18 cellular contexts compared by ENCODE assay signal in the genomic region with DNA sequence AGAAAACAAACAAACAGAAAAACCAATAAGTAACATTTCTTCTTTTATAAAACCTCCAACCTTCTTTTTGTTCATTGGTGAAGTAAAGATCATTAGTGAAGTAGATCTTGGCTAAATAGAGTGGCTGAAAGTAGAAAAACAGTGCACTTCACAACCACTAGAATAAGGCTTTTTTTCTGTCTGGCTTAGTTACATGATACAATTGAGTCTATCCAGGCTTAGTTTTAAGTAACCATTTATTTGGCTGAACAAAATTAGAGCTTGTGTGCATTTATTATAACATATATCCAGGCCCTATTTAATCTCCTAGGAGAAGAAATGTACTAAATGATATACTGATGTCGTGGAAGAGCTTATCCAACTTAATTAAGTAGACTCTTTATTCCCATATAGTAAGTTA.
DNase-seq lines count a peak whose midpoint lies in the region; ATAC-seq and TF ChIP-seq lines count a peak whose summit lies in the region.
"Had no signal": no experiment of that assay in that cellular context is flagged by ENCODE, and none has a peak within 500 bp of the region (broad histone marks: within the 10 kb centered on the region; RNA-seq: fewer than 3 reads in every experiment).

No MANE protein-coding gene starts in this region.

- BruUV-seq in PC-9 (replicated peaks; lab: Mats Ljungman, UMichigan) = no TSS peak

- no peak for DNase-seq in activated naive CD4-positive, alpha-beta T cell treated with Interleukin-2 at 50 U/mL for 16 hours
- DNase-seq in PC-9 (no peak), epithelial cell of prostate (ENCODE audit: low read depth, low spot score) (no peak), smooth muscle cell (lab: John Stamatoyannopoulos, UW; ENCODE audit: unreplicated experiment) (no peak), cerebellar cortex (ENCODE audit: low spot score) (no peak), posterior vena cava (ENCODE audit: low spot score) (no peak)
- DNase-seq: activated CD4-positive, alpha-beta T cell treated with anti-CD3 and anti-CD28 coated beads for 1 hour; activated gamma-delta T cell; aorta; left lung; mucosa of descending colon; NCI-H1417; NCI-H510A; stimulated activated CD8-positive, alpha-beta memory T cell treated with anti-CD3 and anti-CD28 coated beads, Interleukin-4, amount 100 ng/mL, for 48 hours; testis had no signal

- no peaks in the 10 kb centered on the region for H3K9me2 ChIP-seq in PC-9 (ENCODE audit: insufficient read depth)

- TF ChIP-seq CTCF in PC-9 (conservative IDR thresholded peaks at IDR 0.05) = no peak
- no peak for TF ChIP-seq CTCF in smooth muscle cell (IDR thresholded peaks at IDR 0.05; ENCODE audit: borderline replicate concordance, insufficient read depth, poor library complexity, severe bottlenecking)

- H3K9me3 Mint-ChIP-seq in activated naive CD4-positive, alpha-beta T cell treated with anti-CD3 and anti-CD28 coated beads, Interleukin-2, amount 50 U/mL, for 24 hours = no peaks in the 10 kb centered on the region

- H3K36me3 ChIP-seq in PC-9 (ENCODE audit: low read depth) (no peaks in the 10 kb centered on the region), smooth muscle cell (ENCODE audit: low read depth) (no peaks in the 10 kb centered on the region)
- H3K36me3 ChIP-seq: BLaER1 treated with 17β-estradiol and CSF1 and Interleukin-3, amounts not matched to agents 10 nM and 100 nM; left lung had no signal

- peak overlapping the region; percentile 59; the same call in 1 of the 2 replicates for H3K4me2 ChIP-seq in PC-9
- peak overlapping the region; percentile 75 for H3K4me2 ChIP-seq in smooth muscle cell

- peak overlapping the region; percentile 90 for H3K27ac ChIP-seq in PC-9
- H3K27ac ChIP-seq in epithelial cell of prostate = peak overlapping the region; percentile 78
- peak overlapping the region; percentile 99 for H3K27ac ChIP-seq in smooth muscle cell (ENCODE audit: low read depth)
- H3K27ac ChIP-seq: left lung, testis had no signal

- H3K27me3 ChIP-seq in PC-9 (ENCODE audit: insufficient read depth, low read depth) = no peaks in the 10 kb centered on the region
- no peaks in the 10 kb centered on the region for H3K27me3 ChIP-seq in smooth muscle cell (ENCODE audit: low read depth)
- H3K27me3 ChIP-seq: BLaER1 treated with 17β-estradiol and CSF1 and Interleukin-3, amounts not matched to agents 10 nM and 100 nM; left lung; testis had no signal

- no peaks in the 10 kb centered on the region for H4K20me1 ChIP-seq in PC-9 (ENCODE audit: insufficient read depth)
- H4K20me1 ChIP-seq in smooth muscle cell (ENCODE audit: low read depth) = no peaks in the 10 kb centered on the region
- H4K20me1 ChIP-seq: BLaER1 treated with 17β-estradiol and CSF1 and Interleukin-3, amounts not matched to agents 10 nM and 100 nM had no signal

- no peaks in the 10 kb centered on the region for H3K27me3 Mint-ChIP-seq in activated naive CD4-positive, alpha-beta T cell treated with anti-CD3 and anti-CD28 coated beads, Interleukin-2, amount 50 U/mL, for 24 hours

- peaks cover 33% of the 10 kb centered on the region for H3K4me1 Mint-ChIP-seq in activated naive CD4-positive, alpha-beta T cell treated with anti-CD3 and anti-CD28 coated beads, Interleukin-2, amount 50 U/mL, for 24 hours

- 45% methylated on average over 1 of the region's 1 CpG for WGBS in smooth muscle cell (ENCODE audit: low lambda C conversion rate)

- CTCF ChIA-PET in PC-9 (lab: Charles Lee) = interaction anchor here (0.6 kb wide), 1 partner anchor 9 kb away, joined by 3 read pairs; no protein-coding TSS in a partner anchor

- H3K9ac ChIP-seq in smooth muscle cell (ENCODE audit: low read depth) = peak overlapping the region; percentile 85
- H3K9ac ChIP-seq: BLaER1 treated with 17β-estradiol and CSF1 and Interleukin-3, amounts not matched to agents 10 nM and 100 nM had no signal

- H3K79me2 ChIP-seq in PC-9 (ENCODE audit: low read depth) (no peaks in the 10 kb centered on the region), smooth muscle cell (ENCODE audit: low read depth) (no peaks in the 10 kb centered on the region)

- no peaks in the 10 kb centered on the region for H3K9me3 ChIP-seq in PC-9 (ENCODE audit: insufficient read depth, low read depth)
- H3K9me3 ChIP-seq in smooth muscle cell (replicated peaks; ENCODE audit: low read depth) = no peaks in the 10 kb centered on the region
- H3K9me3 ChIP-seq: left lung, mucosa of descending colon, testis had no signal

- ATAC-seq in HG03175 (IDR thresholded peaks at IDR 0.05; ENCODE audit: unreplicated experiment) = no peak

- H3K36me3 Mint-ChIP-seq in activated naive CD4-positive, alpha-beta T cell treated with anti-CD3 and anti-CD28 coated beads, Interleukin-2, amount 50 U/mL, for 24 hours = peaks cover under 1% of the 10 kb centered on the region

- H3K4me3 Mint-ChIP-seq in activated naive CD4-positive, alpha-beta T cell treated with anti-CD3 and anti-CD28 coated beads, Interleukin-2, amount 50 U/mL, for 24 hours = no peak overlapping the region

- POLR2A ChIA-PET in PC-9 (lab: Charles Lee; ENCODE audit: unreplicated experiment) = interaction anchor here (0.6 kb wide), 1 partner anchor 396 kb away, joined by 8 read pairs; no protein-coding TSS in a partner anchor

- H3K27ac Mint-ChIP-seq in activated naive CD4-positive, alpha-beta T cell treated with anti-CD3 and anti-CD28 coated beads, Interleukin-2, amount 50 U/mL, for 24 hours = peak overlapping the region; percentile 85

- H2AFZ ChIP-seq in PC-9 (no peak overlapping the region), smooth muscle cell (ENCODE audit: low read depth) (no peak overlapping the region)

- peaks cover 34% of the 10 kb centered on the region for H3F3A ChIP-seq in PC-9 (ENCODE audit: insufficient read depth, low read depth)
- H3F3A ChIP-seq in smooth muscle cell (ENCODE audit: low read depth) = peaks cover 40% of the 10 kb centered on the region

- intact Hi-C loops in PC-9 (cut with micrococcal nuclease; ENCODE audit: unreplicated experiment) = loop anchor here (2.0 to 5.0 kb wide), 2 partner anchors 35 to 154 kb away; a partner anchor contains a TSS
- intact Hi-C loops in posterior vena cava (cut with DNase I) = loop anchor here in 1 of 2 donors (10.0 kb wide), 1 partner anchor 107 kb away; no protein-coding TSS in a partner anchor

- H3K4me3 ChIP-seq in PC-9 = no peak overlapping the region
- no peak overlapping the region for H3K4me3 ChIP-seq in smooth muscle cell
- H3K4me3 ChIP-seq: BLaER1 treated with 17β-estradiol and CSF1 and Interleukin-3, amounts not matched to agents 10 nM and 100 nM; left lung; mucosa of descending colon; testis had no signal

- peaks cover 66% of the 10 kb centered on the region for H3K4me1 ChIP-seq in PC-9 (replicated peaks; ENCODE audit: insufficient read depth)
- H3K4me1 ChIP-seq in smooth muscle cell (ENCODE audit: low read depth) = peaks cover 33% of the 10 kb centered on the region
- H3K4me1 ChIP-seq: testis had no signal
